7 cellular contexts compared by ENCODE assay signal in the genomic region with DNA sequence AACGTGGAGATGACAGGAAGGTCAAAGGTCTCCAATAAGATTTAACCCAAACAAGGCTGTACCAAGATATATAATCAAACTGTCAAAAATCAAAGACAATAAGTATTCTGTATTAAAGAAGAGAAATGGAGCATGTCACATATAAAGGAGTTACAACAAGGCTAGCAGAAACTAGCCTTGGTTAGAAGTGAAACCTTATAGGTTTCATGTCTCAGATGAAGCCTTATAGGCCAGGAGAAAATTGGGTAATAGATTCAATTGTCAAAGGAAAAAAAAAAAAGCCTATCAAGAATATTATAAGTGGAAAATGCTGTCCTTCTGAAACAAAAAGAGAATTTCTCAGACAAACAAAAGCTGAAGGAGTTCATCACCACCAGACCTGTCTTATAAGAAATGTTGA.
"Had no signal": no experiment of that assay in that cellular context is flagged by ENCODE, and none has a peak within 500 bp of the region (broad histone marks: within the 10 kb centered on the region; RNA-seq: fewer than 3 reads in every experiment).

No MANE protein-coding gene starts in this region.

- H3K4me3 ChIP-seq: K562 had no signal

- H3K4me2 ChIP-seq: KMS-11 had no signal

- DNase-seq: IMR-90, KBM-7, KG1 had no signal

- H3K9ac ChIP-seq: KMS-11 had no signal

- H3K27ac ChIP-seq: HL-60, KMS-11 had no signal

- ATAC-seq: HepG2, K562 had no signal
